ENCODE assay signal across 8 cellular contexts in the genomic region with DNA sequence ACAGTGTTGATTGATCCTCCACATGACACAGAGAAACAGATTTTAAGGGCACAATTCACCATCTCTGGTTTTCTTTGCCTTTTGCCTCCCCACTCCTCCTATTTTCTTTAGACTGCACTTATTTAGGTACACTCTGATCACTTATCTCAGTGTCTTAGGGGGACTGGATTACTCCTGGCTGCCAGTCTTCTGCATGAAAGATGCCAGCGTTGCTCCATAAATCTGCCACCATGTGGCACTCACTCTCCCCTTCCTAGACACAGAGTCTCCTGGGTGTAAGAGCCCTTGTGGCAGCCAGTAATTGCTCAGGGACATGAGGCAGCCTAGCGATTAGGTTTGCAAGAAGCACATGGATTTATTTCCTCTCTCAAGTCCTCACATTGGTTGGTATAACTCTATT. TPM values are rescaled to one million over a fixed set of nuclear protein-coding genes. Genes with fewer than 3 reads are reported as not detected.
A peak's percentile ranks its signal among the peaks of the same experiment; 100 is the strongest.
DNase-seq lines count a peak whose midpoint lies in the region; ATAC-seq and TF ChIP-seq lines count a peak whose summit lies in the region.

No MANE protein-coding gene starts in this region.

- H3K9ac ChIP-seq in SK-N-MC (ENCODE audit: insufficient read length) = no peak overlapping the region

- DNase-seq in DMS153 (lab: John Stamatoyannopoulos, UW) (peak; percentile 62), NB4 (ENCODE audit: low read depth) (peak; percentile 48), SK-N-MC (ENCODE audit: low read depth, low spot score) (no peak), left colon (no peak), GOT3 (lab: John Stamatoyannopoulos, UW) (no peak)

- H3K9me3 ChIP-seq in SK-N-MC (ENCODE audit: low read depth, low read length) = no peaks in the 10 kb centered on the region

- TF ChIP-seq CTCF in NB4 (IDR thresholded peaks at IDR 0.05; ENCODE audit: low read depth, low read length) = no peak

- peaks cover 15% of the 10 kb centered on the region; the same call in 1 of the 2 replicates for H3K36me3 ChIP-seq in SK-N-MC (ENCODE audit: insufficient read depth, low read length)

- H3K27ac ChIP-seq in SK-N-MC = peak overlapping the region; percentile 13; the same call in 1 of the 2 replicates

- TF ChIP-seq POLR2A in NB4 (IDR thresholded peaks at IDR 0.05; ENCODE audit: extremely low read depth, insufficient read length) = no peak

- ATAC-seq in left colon (peak; percentile 65), GM19395 (IDR thresholded peaks at IDR 0.05; ENCODE audit: unreplicated experiment) (no peak), GM19397 (IDR thresholded peaks at IDR 0.05; ENCODE audit: unreplicated experiment) (no peak), HG02678 (IDR thresholded peaks at IDR 0.05; ENCODE audit: unreplicated experiment) (no peak)

- H3K4me3 ChIP-seq in NB4 (ENCODE audit: low read depth, low read length) = no peak overlapping the region
- H3K4me3 ChIP-seq in SK-N-MC = no peak overlapping the region

- intact Hi-C loops in left colon (cut with DNase I, micrococcal nuclease) = no loop called here

RNA-seq across cellular contexts. Expression of a gene that starts 34.5 kb away (rescaled TPM):
- total RNA-seq in left colon = 1 to 10 TPM in 1 of 2 donors, under 1 TPM in 1; 0.92 to 1.9 TPM

RNA-seq across cellular contexts. Expression of a gene that starts 42.1 kb away (rescaled TPM):
- total RNA-seq in left colon = 10 to 100 TPM; 23.7 to 25.5 TPM

Comparison
In these comparisons a context has a peak if more than half of its experiments do, and no peak if none do; other contexts are left out.
1. DNase-seq: peak in DMS153 (single experiment) and NB4 (single experiment); none in SK-N-MC (single experiment), left colon (0 of 2) and GOT3 (single experiment).